1 cellular context compared by ENCODE assay signal in the genomic region with DNA sequence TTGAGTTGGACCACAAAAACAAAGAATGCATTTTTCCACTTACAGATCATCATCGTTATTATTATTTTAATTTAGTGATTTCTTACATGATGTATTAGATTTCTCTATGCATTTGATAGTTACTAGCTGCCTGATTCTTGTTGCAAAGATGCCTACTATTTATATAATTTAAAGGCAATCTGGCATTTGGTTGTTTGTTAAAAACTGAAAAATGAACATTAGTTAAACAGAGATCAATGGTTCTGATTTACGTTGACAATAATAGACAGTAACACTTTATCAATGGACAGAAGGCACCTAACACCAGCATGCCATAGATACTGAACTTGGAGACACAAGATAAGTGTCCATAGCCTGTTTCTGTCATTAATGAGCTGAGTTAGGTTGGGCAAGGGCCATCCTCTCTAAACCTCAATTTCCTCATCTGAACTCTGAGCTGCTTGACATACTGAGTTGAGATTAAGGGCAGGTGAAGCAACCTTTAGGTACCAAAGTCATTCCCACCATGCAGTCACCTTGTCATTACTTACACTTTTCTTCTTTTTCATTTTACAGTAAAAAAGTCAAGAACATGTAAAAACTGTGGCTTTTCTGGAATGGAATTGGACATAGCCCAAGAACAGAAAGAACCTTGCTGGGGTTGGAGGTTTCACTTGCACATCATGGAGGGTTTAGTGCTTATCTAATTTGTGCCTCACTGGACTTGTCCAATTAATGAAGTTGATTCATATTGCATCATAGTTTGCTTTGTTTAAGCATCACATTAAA.
TF ChIP-seq lines count a peak whose summit lies in the region.

No MANE protein-coding gene starts in this region.

TF ChIP-seq in GM12878, 131 proteins besides CTCF, POLR2A, EP300 and RAD21:
- no peak for TF ChIP-seq CREB1 (IDR thresholded peaks at IDR 0.05; ENCODE audit: low read depth)
- peak; percentile 23; the same call in 1 of the 2 replicates for TF ChIP-seq RUNX3 (IDR thresholded peaks at IDR 0.05; ENCODE audit: low read length)
- TF ChIP-seq CEBPB (IDR thresholded peaks at IDR 0.05; ENCODE audit: borderline replicate concordance in 1 of 2, low read depth in 2 of 2, low read length in 2 of 2): peak in 1 of 2 experiments; percentile 19; a peak in 1 of 4 replicates
- no peak for TF ChIP-seq MTA3 (IDR thresholded peaks at IDR 0.05; ENCODE audit: borderline replicate concordance, low read length)
